In the genomic region with DNA sequence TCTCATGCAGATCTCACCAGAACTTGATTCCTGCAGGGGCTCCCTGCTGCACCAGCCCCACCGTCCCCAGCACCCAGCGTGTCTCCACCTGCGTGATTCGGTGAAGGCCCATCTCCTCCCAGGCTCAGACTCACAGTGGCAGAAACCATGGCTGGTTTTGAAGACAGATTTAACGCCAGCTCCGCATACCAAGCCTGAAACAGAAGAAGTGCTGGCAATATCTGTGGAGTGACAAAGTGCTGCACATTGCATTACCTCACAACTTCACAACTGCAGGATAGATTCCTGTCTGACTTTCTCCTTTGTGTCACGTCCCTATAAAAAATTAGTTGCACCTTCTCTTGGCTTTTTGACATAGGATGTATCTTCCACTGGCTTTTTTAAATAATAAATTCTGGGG, we compare ENCODE assay signal across 13 cellular contexts.
DNase-seq lines count a peak whose midpoint lies in the region; ATAC-seq and TF ChIP-seq lines count a peak whose summit lies in the region.
"Had no signal": no experiment of that assay in that cellular context is flagged by ENCODE, and none has a peak within 500 bp of the region (broad histone marks: within the 10 kb centered on the region; RNA-seq: fewer than 3 reads in every experiment).

No MANE protein-coding gene starts in this region.

- H3K4me1 Mint-ChIP-seq in GM23338: peaks cover 56% of the 10 kb centered on the region
- H3K4me1 Mint-ChIP-seq in brain: peaks cover 79% of the 10 kb centered on the region

- BruUV-seq in mammary epithelial cell (replicated peaks; lab: Mats Ljungman, UMichigan): no TSS peak

- DNase-seq in GM23338 (ENCODE audit: low spot score) (no peak), psoas muscle (no peak), mammary epithelial cell (no peak), NCI-H146 (lab: John Stamatoyannopoulos, UW) (no peak), SHP77 treated with DMSO at 0.1 percent for 48 hours (lab: John Stamatoyannopoulos, UW) (no peak)
- DNase-seq: ACHN; Calu3; CD4-positive, alpha-beta T cell; DMS 273 treated with DMSO at 0.1 percent for 48 hours; IMR-90 had no signal

- no peak for TF ChIP-seq EP300 in neural cell (conservative IDR thresholded peaks at IDR 0.05; ENCODE audit: poor library complexity, severe bottlenecking)

- H3K9ac ChIP-seq in neural cell (ENCODE audit: low read length): peak overlapping the region; percentile 11
- no peak overlapping the region for H3K9ac ChIP-seq in mammary epithelial cell (ENCODE audit: insufficient read depth, low read length)
- H3K9ac ChIP-seq: BLaER1 treated with 17β-estradiol and CSF1 and Interleukin-3, amounts not matched to agents 10 nM and 100 nM had no signal

- CTCF ChIA-PET in mammary epithelial cell (lab: Charles Lee; ENCODE audit: low non-redundant PET): no interaction called here

- H3K27me3 ChIP-seq in GM23338 (ENCODE audit: insufficient read depth): no peaks in the 10 kb centered on the region
- no peaks in the 10 kb centered on the region for H3K27me3 ChIP-seq in neural cell (ENCODE audit: insufficient read depth, low read depth, low read length)
- no peaks in the 10 kb centered on the region for H3K27me3 ChIP-seq in psoas muscle (ENCODE audit: insufficient read depth in 3 of 3, low read length in 2 of 3)
- H3K27me3 ChIP-seq in mammary epithelial cell (ENCODE audit: insufficient read depth, low read length): no peaks in the 10 kb centered on the region
- H3K27me3 ChIP-seq: BLaER1 treated with 17β-estradiol and CSF1 and Interleukin-3, amounts not matched to agents 10 nM and 100 nM had no signal

- H3K79me2 ChIP-seq in GM23338 (replicated peaks; ENCODE audit: insufficient read depth) (no peaks in the 10 kb centered on the region), neural cell (replicated peaks; ENCODE audit: insufficient read depth, low read length) (peaks cover 4% of the 10 kb centered on the region), mammary epithelial cell (ENCODE audit: insufficient read depth, low read length) (no peaks in the 10 kb centered on the region)

- dilution Hi-C loops in mammary epithelial cell (cut with HindIII; ENCODE audit: low sequenced_read_pairs): no loop called here

- no peak for TF ChIP-seq RAD21 in neural cell (conservative IDR thresholded peaks at IDR 0.05)

- H3K4me3 ChIP-seq in GM23338: no peak overlapping the region
- H3K4me3 ChIP-seq in neural cell (ENCODE audit: low read length): no peak overlapping the region
- H3K4me3 ChIP-seq in psoas muscle: no peak overlapping the region
- no peak overlapping the region for H3K4me3 ChIP-seq in mammary epithelial cell (replicated peaks in 1 of 3; ENCODE audit: insufficient read depth in 1 of 3, low read depth in 2 of 3, low read length in 3 of 3)
- H3K4me3 ChIP-seq: BLaER1 treated with 17β-estradiol and CSF1 and Interleukin-3, amounts not matched to agents 10 nM and 100 nM had no signal

- intact Hi-C loops in psoas muscle (cut with DNase I): no loop called here
- intact Hi-C loops in mammary epithelial cell (cut with micrococcal nuclease): no loop called here

- H3K9me3 ChIP-seq in neural cell (ENCODE audit: low read length) (no peaks in the 10 kb centered on the region), psoas muscle (no peaks in the 10 kb centered on the region), mammary epithelial cell (replicated peaks; ENCODE audit: insufficient read depth, low read length) (peaks cover 21% of the 10 kb centered on the region)
- H3K9me3 ChIP-seq: BLaER1 treated with 17β-estradiol and CSF1 and Interleukin-3, amounts not matched to agents 10 nM and 100 nM had no signal

- H3K27ac ChIP-seq in GM23338 (ENCODE audit: low read depth) (no peak overlapping the region), neural cell (ENCODE audit: low read length) (peak overlapping the region; percentile 57), psoas muscle (no peak overlapping the region), mammary epithelial cell (ENCODE audit: insufficient read depth, low read depth, low read length) (no peak overlapping the region)
- H3K27ac ChIP-seq: BLaER1 treated with 17β-estradiol and CSF1 and Interleukin-3, amounts not matched to agents 10 nM and 100 nM had no signal

- no peak overlapping the region for H3K27ac Mint-ChIP-seq in GM23338
- H3K27ac Mint-ChIP-seq in brain: peak overlapping the region in 4 of 5 experiments; percentile 14 to 98 (median 98)
- H3K27ac Mint-ChIP-seq: CD4-positive, alpha-beta T cell had no signal

- no peaks in the 10 kb centered on the region for H3K9me3 Mint-ChIP-seq in GM23338
- peaks cover 0 to 8% (median 6%) of the 10 kb centered on the region in 5 experiments for H3K9me3 Mint-ChIP-seq in brain
- H3K9me3 Mint-ChIP-seq: CD4-positive, alpha-beta T cell had no signal

- in situ Hi-C loops in mammary epithelial cell (cut with MboI; ENCODE audit: low sequenced_read_pairs in 2 of 2): no loop called here

- H3K4me1 ChIP-seq in GM23338 (ENCODE audit: insufficient read depth) (peaks cover 37% of the 10 kb centered on the region), psoas muscle (no peaks in the 10 kb centered on the region), mammary epithelial cell (ENCODE audit: insufficient read depth, low read length) (no peaks in the 10 kb centered on the region)

- no peaks in the 10 kb centered on the region for H3K36me3 ChIP-seq in GM23338 (ENCODE audit: insufficient read depth)
- H3K36me3 ChIP-seq in neural cell (ENCODE audit: insufficient read depth, low read length): no peaks in the 10 kb centered on the region
- no peaks in the 10 kb centered on the region for H3K36me3 ChIP-seq in psoas muscle (ENCODE audit: insufficient read depth in 1 of 2, low read depth in 1 of 2)
- no peaks in the 10 kb centered on the region for H3K36me3 ChIP-seq in mammary epithelial cell (ENCODE audit: insufficient read depth, low read length)
- H3K36me3 ChIP-seq: BLaER1 treated with 17β-estradiol and CSF1 and Interleukin-3, amounts not matched to agents 10 nM and 100 nM had no signal

- peaks cover 8% of the 10 kb centered on the region for H3K27me3 Mint-ChIP-seq in GM23338 (ENCODE audit: insufficient read depth, low read depth, poor library complexity)
- H3K27me3 Mint-ChIP-seq in brain: no peaks in the 10 kb centered on the region
- H3K27me3 Mint-ChIP-seq: CD4-positive, alpha-beta T cell had no signal

- peaks cover 8% of the 10 kb centered on the region for H3F3A ChIP-seq in GM23338 (replicated peaks; ENCODE audit: low read depth)
- H3F3A ChIP-seq in neural cell (ENCODE audit: insufficient read depth, low read length, poor library complexity, severe bottlenecking): peaks cover 11% of the 10 kb centered on the region

- WGBS in psoas muscle, 3 donors: 51 to 69% (median 52%) methylated on average over 7 of the region's 7 CpGs
- WGBS in mammary epithelial cell (ENCODE audit: low coverage, missing lambda C conversion rate): 68% methylated on average over 7 of the region's 7 CpGs

- H3K4me3 Mint-ChIP-seq in GM23338 (no peak overlapping the region), brain (peak overlapping the region in 1 of 5 experiments; percentile 42)
- H3K4me3 Mint-ChIP-seq: CD4-positive, alpha-beta T cell had no signal

- H3K36me3 Mint-ChIP-seq in GM23338 (ENCODE audit: low read depth): no peaks in the 10 kb centered on the region; the same call in 2 of the 3 replicates
- H3K36me3 Mint-ChIP-seq in brain: no peaks in the 10 kb centered on the region

- H2AFZ ChIP-seq in GM23338: peak overlapping the region; percentile 11; the same call in 1 of the 2 replicates
- H2AFZ ChIP-seq in neural cell (ENCODE audit: low read depth, low read length): no peak overlapping the region
- no peak overlapping the region for H2AFZ ChIP-seq in mammary epithelial cell (ENCODE audit: low read depth, low read length)

- no peaks in the 10 kb centered on the region for H4K20me1 ChIP-seq in GM23338 (replicated peaks; ENCODE audit: insufficient read depth)
- no peaks in the 10 kb centered on the region for H4K20me1 ChIP-seq in neural cell (ENCODE audit: insufficient read depth)
- H4K20me1 ChIP-seq in mammary epithelial cell (ENCODE audit: insufficient read depth, low read length): no peaks in the 10 kb centered on the region
- H4K20me1 ChIP-seq: BLaER1 treated with 17β-estradiol and CSF1 and Interleukin-3, amounts not matched to agents 10 nM and 100 nM had no signal

- no peak for TF ChIP-seq CTCF in GM23338 (conservative IDR thresholded peaks at IDR 0.05; ENCODE audit: low read depth in 2 of 2)
- no peak for TF ChIP-seq CTCF in brain (conservative IDR thresholded peaks at IDR 0.05)
- TF ChIP-seq CTCF in neural cell (IDR thresholded peaks at IDR 0.05; ENCODE audit: poor library complexity, severe bottlenecking): no peak
- no peak for TF ChIP-seq CTCF in psoas muscle (IDR thresholded peaks at IDR 0.05)
- TF ChIP-seq CTCF in mammary epithelial cell (conservative IDR thresholded peaks at IDR 0.05 in 1 of 2, IDR thresholded peaks at IDR 0.05 in 1 of 2; ENCODE audit: extremely low read depth in 1 of 2, insufficient read depth in 1 of 2, low read depth in 1 of 2, low read length in 2 of 2): no peak

- H3K4me2 ChIP-seq in GM23338 (no peak overlapping the region), neural cell (ENCODE audit: low read length) (no peak overlapping the region), mammary epithelial cell (ENCODE audit: insufficient read depth, low read depth, low read length) (no peak overlapping the region)
- H3K4me2 ChIP-seq: BLaER1 treated with 17β-estradiol and CSF1 and Interleukin-3, amounts not matched to agents 10 nM and 100 nM had no signal

- no peak for ATAC-seq in GM23338
- ATAC-seq in psoas muscle: peak in 3 of 4 donors; percentile 31 to 69 (median 63)

- H3K9me2 ChIP-seq in GM23338 (ENCODE audit: insufficient read depth) (peaks cover 6% of the 10 kb centered on the region), neural cell (ENCODE audit: insufficient read depth, low read length) (no peaks in the 10 kb centered on the region)

TF ChIP-seq in GM23338, 12 proteins besides CTCF, POLR2A, EP300 and RAD21 (continues in another document):
- no peak for TF ChIP-seq EZH2 (IDR thresholded peaks at IDR 0.05; ENCODE audit: low read depth, unreplicated experiment)
- TF ChIP-seq ZNF114 (CRISPR knock-in tag; IDR thresholded peaks at IDR 0.05): no peak
- TF ChIP-seq ZNF331 (CRISPR knock-in tag; IDR thresholded peaks at IDR 0.05; ENCODE audit: low read depth): no peak
